ENCODE assay signal across 8 cellular contexts in the genomic region with DNA sequence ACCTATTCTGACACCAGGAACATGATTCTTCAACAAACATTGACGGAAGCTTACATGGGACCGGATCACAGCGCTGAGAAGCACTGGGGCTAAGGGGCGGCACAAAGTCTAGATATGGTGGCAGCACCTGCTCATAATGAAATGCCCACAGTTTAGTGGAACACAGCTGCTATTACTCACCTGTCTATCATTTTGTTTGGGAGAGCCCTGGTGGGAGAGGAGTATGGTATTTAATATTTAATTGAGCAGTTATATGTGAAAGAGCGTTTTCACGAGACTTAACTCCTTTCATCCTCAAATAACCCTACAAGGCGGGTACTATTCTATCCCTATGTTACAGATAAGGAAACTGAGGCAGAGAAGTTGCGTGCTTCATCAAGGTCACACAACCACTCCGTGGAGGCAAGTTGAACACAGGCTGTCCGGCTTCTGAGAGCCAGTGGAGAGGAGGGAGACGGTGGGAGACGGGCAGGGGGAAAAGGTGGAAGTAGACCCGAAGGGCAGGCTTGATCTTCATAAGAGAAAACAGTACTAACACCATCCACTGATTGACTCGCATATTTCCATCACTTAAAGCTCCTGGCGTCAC. TPM values are rescaled to one million over a fixed set of nuclear protein-coding genes. Genes with fewer than 3 reads are reported as not detected.
DNase-seq lines count a peak whose midpoint lies in the region; ATAC-seq, FAIRE-seq and TF ChIP-seq lines count a peak whose summit lies in the region.

No MANE protein-coding gene starts in this region.

- peaks cover 9% of the 10 kb centered on the region for H3K4me1 ChIP-seq in stomach smooth muscle (ENCODE audit: control insufficient read depth, insufficient read depth, low read length)

- peak overlapping the region; percentile 91 for H3K27ac ChIP-seq in stomach smooth muscle (ENCODE audit: low read length)

- no peak for TF ChIP-seq CTCF in AG10803 (conservative IDR thresholded peaks at IDR 0.05; ENCODE audit: low read length)

- H3K36me3 Mint-ChIP-seq in activated naive CD4-positive, alpha-beta T cell treated with anti-CD3 and anti-CD28 coated beads, Interleukin-2, amount 50 U/mL, for 72 hours = peaks cover 24 to 30% of the 10 kb centered on the region in 2 donors

- H3K9me3 ChIP-seq in iPS-18c (ENCODE audit: control insufficient read depth, insufficient read depth, low read length) (no peaks in the 10 kb centered on the region), stomach smooth muscle (ENCODE audit: control insufficient read depth in 2 of 2, low read length in 2 of 2) (no peaks in the 10 kb centered on the region)

- DNase-seq in AG10803 (ENCODE audit: low read depth) = no peak
- DNase-seq in activated naive CD4-positive, alpha-beta T cell treated with anti-CD3 and anti-CD28 coated beads, Interleukin-2, amount 50 U/mL, for 72 hours (ENCODE audit: low spot score in 2 of 2) = no peak
- no peak for DNase-seq in HTR-8/SVneo (ENCODE audit: insufficient read length, low spot score)
- no peak for DNase-seq in stimulated activated CD8-positive, alpha-beta memory T cell treated with anti-CD3 and anti-CD28 coated beads, Interleukin-4, amount 100 ng/mL, for 48 hours

- H3K4me3 ChIP-seq in AG10803 (ENCODE audit: low read length) (peak overlapping the region; percentile 96), iPS-18c (ENCODE audit: insufficient read depth, low read depth, low read length) (peak overlapping the region; percentile 81; the same call in 1 of the 2 replicates), stomach smooth muscle (ENCODE audit: low read length in 2 of 2) (peak overlapping the region; percentile 67 to 98)

- ATAC-seq in GM19328 (IDR thresholded peaks at IDR 0.05; ENCODE audit: unreplicated experiment) = peak; percentile 15
- ATAC-seq in HG03354 (IDR thresholded peaks at IDR 0.05; ENCODE audit: poor library complexity, severe bottlenecking, unreplicated experiment) = peak; percentile 37
- peak; percentile 14 to 29 for ATAC-seq in activated naive CD4-positive, alpha-beta T cell treated with anti-CD3 and anti-CD28 coated beads, Interleukin-2, amount 50 U/mL, for 72 hours

- H3K9ac ChIP-seq in stomach smooth muscle (ENCODE audit: low read length in 2 of 2) = peak overlapping the region; percentile 82 to 95

- peaks cover 3 to 4% of the 10 kb centered on the region in 2 donors for H3K36me3 ChIP-seq in stomach smooth muscle (ENCODE audit: control insufficient read depth in 2 of 2, insufficient read depth in 2 of 2, low read length in 2 of 2)

- H3K27me3 ChIP-seq in stomach smooth muscle (ENCODE audit: control insufficient read depth in 1 of 2, insufficient read depth in 2 of 2, low read length in 2 of 2) = no peaks in the 10 kb centered on the region

- H3K27ac Mint-ChIP-seq in activated naive CD4-positive, alpha-beta T cell treated with anti-CD3 and anti-CD28 coated beads, Interleukin-2, amount 50 U/mL, for 72 hours = peak overlapping the region; percentile 93 to 99

- no peak for FAIRE-seq in HTR-8/SVneo (lab: Jason Lieb, UNC)

- no peaks in the 10 kb centered on the region for H3K9me3 Mint-ChIP-seq in activated naive CD4-positive, alpha-beta T cell treated with anti-CD3 and anti-CD28 coated beads, Interleukin-2, amount 50 U/mL, for 72 hours

RNA-seq across cellular contexts. Expression of a gene that starts 0.8 kb away (rescaled TPM):
- 10 to 100 TPM; 22.3 to 34.3 TPM for total RNA-seq in activated naive CD4-positive, alpha-beta T cell treated with anti-CD3 and anti-CD28 coated beads, Interleukin-2, amount 50 U/mL, for 72 hours
